In the genomic region with DNA sequence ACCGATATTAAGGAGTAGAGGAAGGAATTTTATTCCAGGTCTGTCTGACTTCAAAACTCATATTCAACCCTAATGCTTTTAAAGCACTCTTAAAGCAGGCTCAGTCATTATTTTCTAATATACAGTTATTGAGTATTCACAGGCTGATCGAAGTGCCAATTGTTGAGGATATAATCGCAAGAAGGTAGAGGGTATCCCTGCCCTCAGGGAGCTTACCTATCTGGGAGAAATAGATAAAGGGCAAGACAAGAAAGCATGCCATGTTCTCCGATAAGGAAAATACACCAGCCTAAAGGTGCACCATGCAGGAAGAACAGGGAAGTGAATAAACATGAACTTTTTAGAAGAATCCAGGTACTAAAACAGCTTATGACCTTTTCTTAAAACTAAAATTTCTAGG, we compare ENCODE assay signal across 32 cellular contexts.
"Had no signal": no experiment of that assay in that cellular context is flagged by ENCODE, and none has a peak within 500 bp of the region (broad histone marks: within the 10 kb centered on the region; RNA-seq: fewer than 3 reads in every experiment).

No MANE protein-coding gene starts in this region.

- DNase-seq: Karpas-422, Kasumi-1, MG63, MM.1S, MV-4-11, NCI-H1048, NCI-H1092, NCI-H1092 treated with DMSO at 0.1 percent for 48 hours, NCI-H1105, NCI-H1105 treated with DMSO at 0.1 percent for 48 hours, NCI-H1417, NCI-H1417 treated with DMSO at 0.1 percent for 48 hours, NCI-H1436, NCI-H1436 treated with DMSO at 0.1 percent for 48 hours, NCI-H146, NCI-H1694, NCI-H1694 treated with DMSO at 0.1 percent for 48 hours, NCI-H187, NCI-H187 treated with DMSO at 0.1 percent for 48 hours, NCI-H1930, NCI-H2029, NCI-H2029 treated with DMSO at 0.1 percent for 48 hours, NCI-H2081, NCI-H2081 treated with DMSO at 0.1 percent for 48 hours, NCI-H2107, NCI-H2171, NCI-H2171 treated with DMSO at 0.1 percent for 48 hours, NCI-H2227 treated with DMSO at 0.1 percent for 48 hours, NCI-H226, NCI-H345, NCI-H510A, NCI-H510A treated with DMSO at 0.1 percent for 48 hours had no signal

- H3K36me3 ChIP-seq: MG63 had no signal

- H3K9me3 ChIP-seq: MG63 had no signal

- H3K4me3 ChIP-seq: MG63 had no signal

- H3K27me3 ChIP-seq: MG63 had no signal
